Comparison of ENCODE assay signal across 1 cellular context in the genomic region with DNA sequence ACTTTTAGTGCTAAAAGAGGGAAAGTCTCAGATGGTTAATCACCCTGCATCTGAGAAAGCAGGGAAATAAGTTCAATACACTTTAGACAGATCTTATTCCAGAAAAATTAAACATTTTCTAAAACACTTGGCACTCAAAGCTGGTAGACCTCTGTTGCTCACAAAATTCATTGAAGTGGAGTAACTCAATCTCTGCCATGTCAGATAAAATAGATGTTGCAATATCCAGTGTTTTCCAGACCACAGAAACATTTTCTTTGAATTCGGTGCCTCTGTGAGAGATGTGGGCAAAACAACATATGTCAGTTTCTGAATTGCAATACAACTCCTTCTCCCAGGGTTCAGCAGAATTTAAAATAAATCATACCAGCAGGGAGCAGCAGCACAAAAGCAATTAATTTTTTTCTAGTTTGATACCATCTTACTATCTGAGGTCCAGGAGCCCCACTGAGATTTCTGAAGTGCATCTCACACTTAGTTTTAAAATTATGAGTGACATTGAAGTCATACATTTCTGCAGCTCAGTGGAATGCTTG.
TF ChIP-seq lines count a peak whose summit lies in the region.

No MANE protein-coding gene starts in this region.

TF ChIP-seq in endothelial cell of umbilical vein, 7 proteins besides CTCF, POLR2A, EP300 and RAD21 (continued from another document):
- TF ChIP-seq, protein P1, sequence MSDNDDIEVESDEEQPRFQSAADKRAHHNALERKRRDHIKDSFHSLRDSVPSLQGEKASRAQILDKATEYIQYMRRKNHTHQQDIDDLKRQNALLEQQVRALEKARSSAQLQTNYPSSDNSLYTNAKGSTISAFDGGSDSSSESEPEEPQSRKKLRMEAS (IDR thresholded peaks at IDR 0.05; ENCODE audit: insufficient read depth, insufficient read length): no peak
- TF ChIP-seq GATA2 (IDR thresholded peaks at IDR 0.05; ENCODE audit: insufficient read depth, insufficient read length, low read depth, low read length) (no peak), JUN (IDR thresholded peaks at IDR 0.05; ENCODE audit: borderline replicate concordance, insufficient read depth, insufficient read length, low read depth) (no peak), MYC (IDR thresholded peaks at IDR 0.05; ENCODE audit: low read depth, low read length) (no peak), POLR2AphosphoS5 (IDR thresholded peaks at IDR 0.05; ENCODE audit: insufficient read depth, low read depth, low read length) (no peak)
